In genomic region chr3:143163562-143163961, GRCh38 we compare ENCODE assay signal across 1 cellular context.
TF ChIP-seq lines count a peak whose summit lies in the region.

No MANE protein-coding gene starts in this region.

TF ChIP-seq in HepG2, 621 proteins besides CTCF, POLR2A, EP300 and RAD21:
- TF ChIP-seq ZBTB33 (CRISPR knock-in tag; IDR thresholded peaks at IDR 0.05) (no peak), ZNF460 (CRISPR knock-in tag; IDR thresholded peaks at IDR 0.05; ENCODE audit: borderline replicate concordance) (no peak), ETV5 (CRISPR knock-in tag; IDR thresholded peaks at IDR 0.05; ENCODE audit: borderline replicate concordance) (no peak)
